Comparison of ENCODE assay signal across 1 cellular context in the genomic region with DNA sequence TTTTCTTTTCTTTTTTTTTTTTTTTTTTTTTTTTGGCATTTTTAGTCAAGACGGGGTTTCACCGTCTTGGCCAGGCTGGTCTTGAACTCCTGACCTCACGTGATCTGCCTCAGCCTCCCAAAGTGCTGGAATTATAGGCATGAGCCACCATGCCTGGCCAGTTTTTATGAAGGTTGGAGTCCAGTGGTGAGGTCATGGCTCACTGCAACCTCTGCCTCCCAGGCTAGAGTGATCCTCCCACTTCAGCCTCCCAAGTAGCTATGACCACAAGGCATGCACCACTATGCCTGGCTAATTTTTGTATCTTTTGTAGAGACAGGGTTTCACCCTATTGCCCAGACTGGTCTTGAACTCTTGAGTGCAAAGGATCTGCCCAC.
TF ChIP-seq lines count a peak whose summit lies in the region.

No MANE protein-coding gene starts in this region.

TF ChIP-seq in HepG2, 621 proteins besides CTCF, POLR2A, EP300 and RAD21:
- TF ChIP-seq, protein P1, sequence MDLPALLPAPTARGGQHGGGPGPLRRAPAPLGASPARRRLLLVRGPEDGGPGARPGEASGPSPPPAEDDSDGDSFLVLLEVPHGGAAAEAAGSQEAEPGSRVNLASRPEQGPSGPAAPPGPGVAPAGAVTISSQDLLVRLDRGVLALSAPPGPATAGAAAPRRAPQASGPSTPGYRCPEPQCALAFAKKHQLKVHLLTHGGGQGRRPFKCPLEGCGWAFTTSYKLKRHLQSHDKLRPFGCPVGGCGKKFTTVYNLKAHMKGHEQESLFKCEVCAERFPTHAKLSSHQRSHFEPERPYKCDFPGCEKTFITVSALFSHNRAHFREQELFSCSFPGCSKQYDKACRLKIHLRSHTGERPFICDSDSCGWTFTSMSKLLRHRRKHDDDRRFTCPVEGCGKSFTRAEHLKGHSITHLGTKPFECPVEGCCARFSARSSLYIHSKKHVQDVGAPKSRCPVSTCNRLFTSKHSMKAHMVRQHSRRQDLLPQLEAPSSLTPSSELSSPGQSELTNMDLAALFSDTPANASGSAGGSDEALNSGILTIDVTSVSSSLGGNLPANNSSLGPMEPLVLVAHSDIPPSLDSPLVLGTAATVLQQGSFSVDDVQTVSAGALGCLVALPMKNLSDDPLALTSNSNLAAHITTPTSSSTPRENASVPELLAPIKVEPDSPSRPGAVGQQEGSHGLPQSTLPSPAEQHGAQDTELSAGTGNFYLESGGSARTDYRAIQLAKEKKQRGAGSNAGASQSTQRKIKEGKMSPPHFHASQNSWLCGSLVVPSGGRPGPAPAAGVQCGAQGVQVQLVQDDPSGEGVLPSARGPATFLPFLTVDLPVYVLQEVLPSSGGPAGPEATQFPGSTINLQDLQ (CRISPR knock-in tag; IDR thresholded peaks at IDR 0.05), result peak; percentile 23; the same call in 1 of the 2 replicates
- TF ChIP-seq BCL3 (CRISPR knock-in tag; IDR thresholded peaks at IDR 0.05), result no peak
